In the genomic region with DNA sequence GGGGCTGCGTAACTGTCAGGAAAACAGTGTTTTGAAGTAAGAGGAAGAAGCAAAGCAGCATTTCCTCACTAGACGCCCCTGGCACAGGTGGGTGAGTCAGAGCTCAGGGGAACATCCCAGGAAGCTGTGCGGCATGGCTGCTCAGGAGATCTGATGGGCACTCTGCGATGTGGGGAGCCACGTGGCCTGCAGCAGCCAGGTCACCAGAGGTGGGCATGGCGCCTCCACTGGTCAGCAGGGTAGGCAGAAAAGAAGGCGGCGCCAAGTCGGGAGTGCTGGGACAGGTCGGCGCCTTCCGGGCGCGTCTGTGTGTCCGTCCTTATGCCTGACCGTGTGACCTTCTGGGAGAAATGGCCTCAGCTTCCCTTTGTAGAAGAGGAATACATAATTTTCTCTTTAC, we compare ENCODE assay signal across 2 cellular contexts.
TF ChIP-seq lines count a peak whose summit lies in the region.

No MANE protein-coding gene starts in this region.

TF ChIP-seq in IMR-90, 13 proteins besides CTCF, POLR2A, EP300 and RAD21 (continued from another document):
- TF ChIP-seq, protein P1, sequence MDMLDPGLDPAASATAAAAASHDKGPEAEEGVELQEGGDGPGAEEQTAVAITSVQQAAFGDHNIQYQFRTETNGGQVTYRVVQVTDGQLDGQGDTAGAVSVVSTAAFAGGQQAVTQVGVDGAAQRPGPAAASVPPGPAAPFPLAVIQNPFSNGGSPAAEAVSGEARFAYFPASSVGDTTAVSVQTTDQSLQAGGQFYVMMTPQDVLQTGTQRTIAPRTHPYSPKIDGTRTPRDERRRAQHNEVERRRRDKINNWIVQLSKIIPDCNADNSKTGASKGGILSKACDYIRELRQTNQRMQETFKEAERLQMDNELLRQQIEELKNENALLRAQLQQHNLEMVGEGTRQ (IDR thresholded peaks at IDR 0.05; ENCODE audit: low read depth, low read length): no peak
- TF ChIP-seq NFE2L2 (IDR thresholded peaks at IDR 0.05; ENCODE audit: low read depth, low read length) (no peak), MAZ (IDR thresholded peaks at IDR 0.05; ENCODE audit: borderline replicate concordance, low read depth, low read length) (no peak), FOS (IDR thresholded peaks at IDR 0.05; ENCODE audit: low read depth, low read length) (no peak), RFX5 (IDR thresholded peaks at IDR 0.05; ENCODE audit: low read depth, low read length) (no peak), RCOR1 (IDR thresholded peaks at IDR 0.05; ENCODE audit: insufficient replicate concordance, low read length) (no peak), MAFK (IDR thresholded peaks at IDR 0.05; ENCODE audit: low read depth, low read length) (no peak), SMC3 (IDR thresholded peaks at IDR 0.05; ENCODE audit: low read depth, low read length) (no peak)
- TF ChIP-seq, protein P2, sequence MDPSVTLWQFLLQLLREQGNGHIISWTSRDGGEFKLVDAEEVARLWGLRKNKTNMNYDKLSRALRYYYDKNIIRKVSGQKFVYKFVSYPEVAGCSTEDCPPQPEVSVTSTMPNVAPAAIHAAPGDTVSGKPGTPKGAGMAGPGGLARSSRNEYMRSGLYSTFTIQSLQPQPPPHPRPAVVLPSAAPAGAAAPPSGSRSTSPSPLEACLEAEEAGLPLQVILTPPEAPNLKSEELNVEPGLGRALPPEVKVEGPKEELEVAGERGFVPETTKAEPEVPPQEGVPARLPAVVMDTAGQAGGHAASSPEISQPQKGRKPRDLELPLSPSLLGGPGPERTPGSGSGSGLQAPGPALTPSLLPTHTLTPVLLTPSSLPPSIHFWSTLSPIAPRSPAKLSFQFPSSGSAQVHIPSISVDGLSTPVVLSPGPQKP (IDR thresholded peaks at IDR 0.05; ENCODE audit: borderline replicate concordance, low read depth, low read length): no peak

TF ChIP-seq in K562, 482 proteins besides CTCF, POLR2A, EP300 and RAD21:
- TF ChIP-seq, protein P1 (CRISPR knock-in tag; IDR thresholded peaks at IDR 0.05): peak; percentile 47
- no peak for TF ChIP-seq ZNF551 (CRISPR knock-in tag; IDR thresholded peaks at IDR 0.05)
- TF ChIP-seq, protein P3, sequence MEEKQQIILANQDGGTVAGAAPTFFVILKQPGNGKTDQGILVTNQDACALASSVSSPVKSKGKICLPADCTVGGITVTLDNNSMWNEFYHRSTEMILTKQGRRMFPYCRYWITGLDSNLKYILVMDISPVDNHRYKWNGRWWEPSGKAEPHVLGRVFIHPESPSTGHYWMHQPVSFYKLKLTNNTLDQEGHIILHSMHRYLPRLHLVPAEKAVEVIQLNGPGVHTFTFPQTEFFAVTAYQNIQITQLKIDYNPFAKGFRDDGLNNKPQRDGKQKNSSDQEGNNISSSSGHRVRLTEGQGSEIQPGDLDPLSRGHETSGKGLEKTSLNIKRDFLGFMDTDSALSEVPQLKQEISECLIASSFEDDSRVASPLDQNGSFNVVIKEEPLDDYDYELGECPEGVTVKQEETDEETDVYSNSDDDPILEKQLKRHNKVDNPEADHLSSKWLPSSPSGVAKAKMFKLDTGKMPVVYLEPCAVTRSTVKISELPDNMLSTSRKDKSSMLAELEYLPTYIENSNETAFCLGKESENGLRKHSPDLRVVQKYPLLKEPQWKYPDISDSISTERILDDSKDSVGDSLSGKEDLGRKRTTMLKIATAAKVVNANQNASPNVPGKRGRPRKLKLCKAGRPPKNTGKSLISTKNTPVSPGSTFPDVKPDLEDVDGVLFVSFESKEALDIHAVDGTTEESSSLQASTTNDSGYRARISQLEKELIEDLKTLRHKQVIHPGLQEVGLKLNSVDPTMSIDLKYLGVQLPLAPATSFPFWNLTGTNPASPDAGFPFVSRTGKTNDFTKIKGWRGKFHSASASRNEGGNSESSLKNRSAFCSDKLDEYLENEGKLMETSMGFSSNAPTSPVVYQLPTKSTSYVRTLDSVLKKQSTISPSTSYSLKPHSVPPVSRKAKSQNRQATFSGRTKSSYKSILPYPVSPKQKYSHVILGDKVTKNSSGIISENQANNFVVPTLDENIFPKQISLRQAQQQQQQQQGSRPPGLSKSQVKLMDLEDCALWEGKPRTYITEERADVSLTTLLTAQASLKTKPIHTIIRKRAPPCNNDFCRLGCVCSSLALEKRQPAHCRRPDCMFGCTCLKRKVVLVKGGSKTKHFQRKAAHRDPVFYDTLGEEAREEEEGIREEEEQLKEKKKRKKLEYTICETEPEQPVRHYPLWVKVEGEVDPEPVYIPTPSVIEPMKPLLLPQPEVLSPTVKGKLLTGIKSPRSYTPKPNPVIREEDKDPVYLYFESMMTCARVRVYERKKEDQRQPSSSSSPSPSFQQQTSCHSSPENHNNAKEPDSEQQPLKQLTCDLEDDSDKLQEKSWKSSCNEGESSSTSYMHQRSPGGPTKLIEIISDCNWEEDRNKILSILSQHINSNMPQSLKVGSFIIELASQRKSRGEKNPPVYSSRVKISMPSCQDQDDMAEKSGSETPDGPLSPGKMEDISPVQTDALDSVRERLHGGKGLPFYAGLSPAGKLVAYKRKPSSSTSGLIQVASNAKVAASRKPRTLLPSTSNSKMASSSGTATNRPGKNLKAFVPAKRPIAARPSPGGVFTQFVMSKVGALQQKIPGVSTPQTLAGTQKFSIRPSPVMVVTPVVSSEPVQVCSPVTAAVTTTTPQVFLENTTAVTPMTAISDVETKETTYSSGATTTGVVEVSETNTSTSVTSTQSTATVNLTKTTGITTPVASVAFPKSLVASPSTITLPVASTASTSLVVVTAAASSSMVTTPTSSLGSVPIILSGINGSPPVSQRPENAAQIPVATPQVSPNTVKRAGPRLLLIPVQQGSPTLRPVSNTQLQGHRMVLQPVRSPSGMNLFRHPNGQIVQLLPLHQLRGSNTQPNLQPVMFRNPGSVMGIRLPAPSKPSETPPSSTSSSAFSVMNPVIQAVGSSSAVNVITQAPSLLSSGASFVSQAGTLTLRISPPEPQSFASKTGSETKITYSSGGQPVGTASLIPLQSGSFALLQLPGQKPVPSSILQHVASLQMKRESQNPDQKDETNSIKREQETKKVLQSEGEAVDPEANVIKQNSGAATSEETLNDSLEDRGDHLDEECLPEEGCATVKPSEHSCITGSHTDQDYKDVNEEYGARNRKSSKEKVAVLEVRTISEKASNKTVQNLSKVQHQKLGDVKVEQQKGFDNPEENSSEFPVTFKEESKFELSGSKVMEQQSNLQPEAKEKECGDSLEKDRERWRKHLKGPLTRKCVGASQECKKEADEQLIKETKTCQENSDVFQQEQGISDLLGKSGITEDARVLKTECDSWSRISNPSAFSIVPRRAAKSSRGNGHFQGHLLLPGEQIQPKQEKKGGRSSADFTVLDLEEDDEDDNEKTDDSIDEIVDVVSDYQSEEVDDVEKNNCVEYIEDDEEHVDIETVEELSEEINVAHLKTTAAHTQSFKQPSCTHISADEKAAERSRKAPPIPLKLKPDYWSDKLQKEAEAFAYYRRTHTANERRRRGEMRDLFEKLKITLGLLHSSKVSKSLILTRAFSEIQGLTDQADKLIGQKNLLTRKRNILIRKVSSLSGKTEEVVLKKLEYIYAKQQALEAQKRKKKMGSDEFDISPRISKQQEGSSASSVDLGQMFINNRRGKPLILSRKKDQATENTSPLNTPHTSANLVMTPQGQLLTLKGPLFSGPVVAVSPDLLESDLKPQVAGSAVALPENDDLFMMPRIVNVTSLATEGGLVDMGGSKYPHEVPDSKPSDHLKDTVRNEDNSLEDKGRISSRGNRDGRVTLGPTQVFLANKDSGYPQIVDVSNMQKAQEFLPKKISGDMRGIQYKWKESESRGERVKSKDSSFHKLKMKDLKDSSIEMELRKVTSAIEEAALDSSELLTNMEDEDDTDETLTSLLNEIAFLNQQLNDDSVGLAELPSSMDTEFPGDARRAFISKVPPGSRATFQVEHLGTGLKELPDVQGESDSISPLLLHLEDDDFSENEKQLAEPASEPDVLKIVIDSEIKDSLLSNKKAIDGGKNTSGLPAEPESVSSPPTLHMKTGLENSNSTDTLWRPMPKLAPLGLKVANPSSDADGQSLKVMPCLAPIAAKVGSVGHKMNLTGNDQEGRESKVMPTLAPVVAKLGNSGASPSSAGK (IDR thresholded peaks at IDR 0.05): peak; percentile 60
- peak; percentile 77 for TF ChIP-seq L3MBTL2 (IDR thresholded peaks at IDR 0.05)
- no peak for TF ChIP-seq HLTF (IDR thresholded peaks at IDR 0.05)
- TF ChIP-seq TCFL5 (CRISPR knock-in tag; conservative IDR thresholded peaks at IDR 0.05): no peak
- TF ChIP-seq, protein P4, sequence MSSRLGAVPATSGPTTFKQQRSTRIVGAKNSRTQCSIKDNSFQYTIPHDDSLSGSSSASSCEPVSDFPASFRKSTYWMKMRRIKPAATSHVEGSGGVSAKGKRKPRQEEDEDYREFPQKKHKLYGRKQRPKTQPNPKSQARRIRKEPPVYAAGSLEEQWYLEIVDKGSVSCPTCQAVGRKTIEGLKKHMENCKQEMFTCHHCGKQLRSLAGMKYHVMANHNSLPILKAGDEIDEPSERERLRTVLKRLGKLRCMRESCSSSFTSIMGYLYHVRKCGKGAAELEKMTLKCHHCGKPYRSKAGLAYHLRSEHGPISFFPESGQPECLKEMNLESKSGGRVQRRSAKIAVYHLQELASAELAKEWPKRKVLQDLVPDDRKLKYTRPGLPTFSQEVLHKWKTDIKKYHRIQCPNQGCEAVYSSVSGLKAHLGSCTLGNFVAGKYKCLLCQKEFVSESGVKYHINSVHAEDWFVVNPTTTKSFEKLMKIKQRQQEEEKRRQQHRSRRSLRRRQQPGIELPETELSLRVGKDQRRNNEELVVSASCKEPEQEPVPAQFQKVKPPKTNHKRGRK (tag; IDR thresholded peaks at IDR 0.05): no peak
- 0 out of 2 replicates have a peak, but pooled peaks have one; percentile 32 for TF ChIP-seq EP400 (IDR thresholded peaks at IDR 0.05)
- peak; percentile 78 for TF ChIP-seq MYC (IDR thresholded peaks at IDR 0.05; ENCODE audit: low read depth, low read length)
- TF ChIP-seq MYC (CRISPR knock-in tag; IDR thresholded peaks at IDR 0.05; ENCODE audit: borderline replicate concordance, low read depth): no peak
- TF ChIP-seq, protein P5, sequence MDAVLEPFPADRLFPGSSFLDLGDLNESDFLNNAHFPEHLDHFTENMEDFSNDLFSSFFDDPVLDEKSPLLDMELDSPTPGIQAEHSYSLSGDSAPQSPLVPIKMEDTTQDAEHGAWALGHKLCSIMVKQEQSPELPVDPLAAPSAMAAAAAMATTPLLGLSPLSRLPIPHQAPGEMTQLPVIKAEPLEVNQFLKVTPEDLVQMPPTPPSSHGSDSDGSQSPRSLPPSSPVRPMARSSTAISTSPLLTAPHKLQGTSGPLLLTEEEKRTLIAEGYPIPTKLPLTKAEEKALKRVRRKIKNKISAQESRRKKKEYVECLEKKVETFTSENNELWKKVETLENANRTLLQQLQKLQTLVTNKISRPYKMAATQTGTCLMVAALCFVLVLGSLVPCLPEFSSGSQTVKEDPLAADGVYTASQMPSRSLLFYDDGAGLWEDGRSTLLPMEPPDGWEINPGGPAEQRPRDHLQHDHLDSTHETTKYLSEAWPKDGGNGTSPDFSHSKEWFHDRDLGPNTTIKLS (IDR thresholded peaks at IDR 0.05; ENCODE audit: borderline replicate concordance, low read depth): peak; percentile 42; the same call in 1 of the 2 replicates
- TF ChIP-seq, protein P6, sequence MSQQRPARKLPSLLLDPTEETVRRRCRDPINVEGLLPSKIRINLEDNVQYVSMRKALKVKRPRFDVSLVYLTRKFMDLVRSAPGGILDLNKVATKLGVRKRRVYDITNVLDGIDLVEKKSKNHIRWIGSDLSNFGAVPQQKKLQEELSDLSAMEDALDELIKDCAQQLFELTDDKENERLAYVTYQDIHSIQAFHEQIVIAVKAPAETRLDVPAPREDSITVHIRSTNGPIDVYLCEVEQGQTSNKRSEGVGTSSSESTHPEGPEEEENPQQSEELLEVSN (IDR thresholded peaks at IDR 0.05; ENCODE audit: borderline replicate concordance in 1 of 2, extremely low read depth in 1 of 2, insufficient read depth in 1 of 2, insufficient read length in 1 of 2, low read depth in 1 of 2, low read length in 1 of 2, poor library complexity in 1 of 2, severe bottlenecking in 1 of 2): peak in 1 of 2 experiments; percentile 12
TF ChIP-seq in K562: peak in this region for 7.
